15 cellular contexts compared by ENCODE assay signal in the genomic region with DNA sequence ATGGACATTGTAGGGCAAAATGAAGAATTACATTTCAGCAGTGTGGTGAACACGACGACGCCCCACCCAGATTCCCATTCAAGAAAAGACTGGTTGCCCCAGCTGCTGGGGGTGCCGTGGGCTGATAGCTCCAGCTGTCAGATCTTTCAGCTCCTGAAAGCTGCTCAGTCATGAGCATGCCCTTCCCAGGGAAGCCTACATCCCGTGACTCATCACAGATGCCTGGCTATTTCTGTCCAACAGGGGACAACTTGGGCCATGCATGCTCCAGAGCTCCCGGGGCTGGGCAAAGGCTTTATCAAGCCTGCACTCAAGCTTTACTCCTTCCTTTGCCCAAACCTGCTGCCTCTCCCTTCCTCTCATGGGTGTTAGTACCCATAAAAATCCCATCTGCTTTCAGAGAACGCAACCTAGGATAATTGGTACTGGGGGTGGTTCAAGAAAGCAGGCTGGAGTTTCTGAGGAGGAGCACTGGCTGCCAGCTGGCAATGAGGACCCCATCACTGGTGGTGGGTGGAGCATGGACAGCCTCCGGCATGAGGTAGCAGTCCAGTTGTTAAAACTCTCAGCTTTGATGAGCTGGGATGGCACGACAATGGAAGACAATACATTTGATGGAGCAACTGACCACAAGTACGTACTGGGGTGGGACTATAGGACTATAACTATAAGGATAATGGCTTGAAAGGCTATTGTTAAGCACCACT. TPM values are rescaled to one million over a fixed set of nuclear protein-coding genes. Genes with fewer than 3 reads are reported as not detected.
DNase-seq lines count a peak whose midpoint lies in the region; ATAC-seq and TF ChIP-seq lines count a peak whose summit lies in the region.
"Had no signal": no experiment of that assay in that cellular context is flagged by ENCODE, and none has a peak within 500 bp of the region (broad histone marks: within the 10 kb centered on the region; RNA-seq: fewer than 3 reads in every experiment).

No MANE protein-coding gene starts in this region.

- DNase-seq in GM04504 (ENCODE audit: low read depth) = peak; percentile 11
- DNase-seq in RKO (ENCODE audit: low spot score) = peak; percentile 29
- DNase-seq in Right ventricle myocardium inferior (ENCODE audit: missing footprints) = no peak
- peak; percentile 22 to 66 for DNase-seq in gastrocnemius medialis
- DNase-seq in nephron progenitor cell = no peak
- no peak for DNase-seq in CD8-positive, alpha-beta T cell
- no peak for DNase-seq in stimulated activated CD4-positive, alpha-beta T cell treated with anti-CD3 and anti-CD28 coated beads, Interleukin-4, amount 100 ng/mL, for 24 hours
- DNase-seq: activated CD4-positive, CD25-positive, alpha-beta regulatory T cell; activated naive CD8-positive, alpha-beta T cell treated with anti-CD3 and anti-CD28 coated beads for 36 hours; naive B cell had no signal

- no peaks in the 10 kb centered on the region for H3K4me1 ChIP-seq in gastrocnemius medialis
- no peaks in the 10 kb centered on the region for H3K4me1 ChIP-seq in CD8-positive, alpha-beta T cell (ENCODE audit: insufficient read depth, low read length)

- TF ChIP-seq CTCF in gastrocnemius medialis (IDR thresholded peaks at IDR 0.05 in 4 of 5, conservative IDR thresholded peaks at IDR 0.05 in 1 of 5) (no peak), nephron progenitor cell (IDR thresholded peaks at IDR 0.05) (no peak)
- no peak for TF ChIP-seq CTCF in CD8-positive, alpha-beta T cell (IDR thresholded peaks at IDR 0.05)

- no peak overlapping the region for H3K4me3 ChIP-seq in gastrocnemius medialis
- H3K4me3 ChIP-seq in CD8-positive, alpha-beta T cell (ENCODE audit: low read depth, low read length) = no peak overlapping the region
- H3K4me3 ChIP-seq: thoracic aorta had no signal

- no peak overlapping the region for H3K27ac Mint-ChIP-seq in nephron progenitor cell
- H3K27ac Mint-ChIP-seq in CD8-positive, alpha-beta T cell = no peak overlapping the region
- H3K27ac Mint-ChIP-seq: activated naive CD8-positive, alpha-beta T cell treated with anti-CD3 and anti-CD28 coated beads for 36 hours; CD14-positive monocyte; naive B cell had no signal

- no peaks in the 10 kb centered on the region for H3K36me3 ChIP-seq in gastrocnemius medialis
- H3K36me3 ChIP-seq in CD8-positive, alpha-beta T cell (ENCODE audit: insufficient read depth, low read length) = no peaks in the 10 kb centered on the region
- H3K36me3 ChIP-seq: thoracic aorta had no signal

- POLR2A ChIA-PET in CD8-positive, alpha-beta T cell (lab: Charles Lee) = no interaction called here

- no peaks in the 10 kb centered on the region for H3K36me3 Mint-ChIP-seq in nephron progenitor cell (ENCODE audit: low read depth)
- no peaks in the 10 kb centered on the region for H3K36me3 Mint-ChIP-seq in CD8-positive, alpha-beta T cell
- H3K36me3 Mint-ChIP-seq: activated naive CD8-positive, alpha-beta T cell treated with anti-CD3 and anti-CD28 coated beads for 36 hours; CD14-positive monocyte; naive B cell had no signal

- no peaks in the 10 kb centered on the region for H3K4me1 Mint-ChIP-seq in nephron progenitor cell
- H3K4me1 Mint-ChIP-seq in CD8-positive, alpha-beta T cell (ENCODE audit: low read depth) = no peaks in the 10 kb centered on the region
- H3K4me1 Mint-ChIP-seq: activated naive CD8-positive, alpha-beta T cell treated with anti-CD3 and anti-CD28 coated beads for 36 hours; CD14-positive monocyte; central memory CD8-positive, alpha-beta T cell; naive B cell had no signal

- H3K27me3 ChIP-seq in gastrocnemius medialis = peaks cover 0 to 2% (median 0%) of the 10 kb centered on the region in 3 donors
- no peaks in the 10 kb centered on the region for H3K27me3 ChIP-seq in CD8-positive, alpha-beta T cell (ENCODE audit: insufficient read depth, low read length)

- TF ChIP-seq POLR2A in gastrocnemius medialis (IDR thresholded peaks at IDR 0.05) = no peak

- in situ Hi-C loops in gastrocnemius medialis (cut with MboI; ENCODE audit: low sequenced_read_pairs in 4 of 4) = loop anchor here in 2 of 4 donors (25.0 kb wide), 2 partner anchors 265 to 335 kb away; no protein-coding TSS in a partner anchor

- peak; percentile 93 for ATAC-seq in Right ventricle myocardium inferior
- ATAC-seq in gastrocnemius medialis = peak; percentile 91 to 97
- no peak for ATAC-seq in CD8-positive, alpha-beta T cell

- intact Hi-C loops in Right ventricle myocardium inferior (cut with DNase I) (no loop called here), gastrocnemius medialis (cut with DNase I; ENCODE audit: low total_unique reads) (no loop called here)
- intact Hi-C loops in CD8-positive, alpha-beta T cell (cut with DNase I, micrococcal nuclease) = no loop called here

- no peaks in the 10 kb centered on the region for H3K27me3 Mint-ChIP-seq in nephron progenitor cell (ENCODE audit: low read depth, poor library complexity)
- H3K27me3 Mint-ChIP-seq in CD8-positive, alpha-beta T cell (ENCODE audit: low read depth) = peaks cover 23% of the 10 kb centered on the region

- H3K9me3 Mint-ChIP-seq in nephron progenitor cell = peaks cover 26% of the 10 kb centered on the region
- no peaks in the 10 kb centered on the region for H3K9me3 Mint-ChIP-seq in CD8-positive, alpha-beta T cell
- H3K9me3 Mint-ChIP-seq: central memory CD8-positive, alpha-beta T cell had no signal

- H3K9me3 ChIP-seq in gastrocnemius medialis = no peaks in the 10 kb centered on the region
- no peaks in the 10 kb centered on the region for H3K9me3 ChIP-seq in CD8-positive, alpha-beta T cell (ENCODE audit: low read length)
- H3K9me3 ChIP-seq: thoracic aorta had no signal

- CTCF ChIA-PET in CD8-positive, alpha-beta T cell (lab: Charles Lee) = no interaction called here

- no peak overlapping the region for H3K4me3 Mint-ChIP-seq in nephron progenitor cell
- no peak overlapping the region for H3K4me3 Mint-ChIP-seq in CD8-positive, alpha-beta T cell
- H3K4me3 Mint-ChIP-seq: activated naive CD8-positive, alpha-beta T cell treated with anti-CD3 and anti-CD28 coated beads for 36 hours; CD14-positive monocyte; central memory CD8-positive, alpha-beta T cell had no signal

- no peak overlapping the region for H3K27ac ChIP-seq in gastrocnemius medialis
- H3K27ac ChIP-seq in CD8-positive, alpha-beta T cell (ENCODE audit: low read depth, low read length) = no peak overlapping the region
- H3K27ac ChIP-seq: thoracic aorta had no signal

RNA-seq across cellular contexts. Expression of gene ST8SIA2, which starts 16.4 kb away (rescaled TPM):
- total RNA-seq in Right ventricle myocardium inferior = 3.1 TPM
- total RNA-seq in gastrocnemius medialis = not detected
- not detected for total RNA-seq in CD8-positive, alpha-beta T cell
- total RNA-seq: activated naive CD8-positive, alpha-beta T cell treated with anti-CD3 and anti-CD28 coated beads for 36 hours; OCI-LY7; pulmonary artery endothelial cell; thoracic aorta had no signal

Comparison
In these comparisons a context has a peak if more than half of its experiments do, and no peak if none do; other contexts are left out.
1. DNase-seq: peak in GM04504 (single experiment), RKO (single experiment) and gastrocnemius medialis (2 of 2); none in Right ventricle myocardium inferior (single experiment), nephron progenitor cell (single experiment), CD8-positive, alpha-beta T cell (0 of 7) and stimulated activated CD4-positive, alpha-beta T cell treated with anti-CD3 and anti-CD28 coated beads, Interleukin-4, amount 100 ng/mL, for 24 hours (single experiment).